ENCODE assay signal across 12 cellular contexts in genomic region chr6:75268121-75268987, GRCh38. TPM values are rescaled to one million over a fixed set of nuclear protein-coding genes. Genes with fewer than 3 reads are reported as not detected.
DNase-seq lines count a peak whose midpoint lies in the region; ATAC-seq, FAIRE-seq and TF ChIP-seq lines count a peak whose summit lies in the region.
"Had no signal": no experiment of that assay in that cellular context is flagged by ENCODE, and none has a peak within 500 bp of the region (broad histone marks: within the 10 kb centered on the region; RNA-seq: fewer than 3 reads in every experiment).

No MANE protein-coding gene starts in this region.

- POLR2A ChIA-PET in CD8-positive, alpha-beta T cell (lab: Charles Lee) = interaction anchor here (1.0 to 1.4 kb wide), 3 partner anchors 11 to 24 kb away, joined by 3 to 6 read pairs (median 3); no protein-coding TSS in a partner anchor

- no peak overlapping the region for H3K4me3 ChIP-seq in CD8-positive, alpha-beta T cell (ENCODE audit: low read depth, low read length)
- H3K4me3 ChIP-seq in H7 (ENCODE audit: insufficient read depth, low read depth, low read length) = no peak overlapping the region
- H3K4me3 ChIP-seq: coronary artery had no signal

- peaks cover 20% of the 10 kb centered on the region for H3K4me1 ChIP-seq in CD8-positive, alpha-beta T cell (ENCODE audit: insufficient read depth, low read length)

- H3K4me1 Mint-ChIP-seq in CD8-positive, alpha-beta T cell (ENCODE audit: low read depth) = peaks cover 53% of the 10 kb centered on the region
- peaks cover 70% of the 10 kb centered on the region for H3K4me1 Mint-ChIP-seq in brain
- H3K4me1 Mint-ChIP-seq in memory B cell = peaks cover 15% of the 10 kb centered on the region

- H3K4me3 Mint-ChIP-seq in CD8-positive, alpha-beta T cell = no peak overlapping the region
- H3K4me3 Mint-ChIP-seq in brain = peak overlapping the region in 2 of 5 experiments; percentile 12 to 61
- H3K4me3 Mint-ChIP-seq in memory B cell = no peak overlapping the region

- H3K9me3 ChIP-seq in CD8-positive, alpha-beta T cell (ENCODE audit: low read length) = no peaks in the 10 kb centered on the region

- no peak overlapping the region for H3K27ac ChIP-seq in CD8-positive, alpha-beta T cell (ENCODE audit: low read depth, low read length)
- H3K27ac ChIP-seq: coronary artery had no signal

- H3K27ac Mint-ChIP-seq in CD8-positive, alpha-beta T cell = peak overlapping the region; percentile 70
- peak overlapping the region in 4 of 5 experiments; percentile 7 to 89 (median 51) for H3K27ac Mint-ChIP-seq in brain
- peak overlapping the region; percentile 6 for H3K27ac Mint-ChIP-seq in memory B cell

- CTCF ChIA-PET in CD8-positive, alpha-beta T cell (lab: Charles Lee) = interaction anchor here (0.7 to 3.8 kb wide), 5 partner anchors 10 to 259 kb away, joined by 3 to 25 read pairs (median 3); no protein-coding TSS in a partner anchor

- intact Hi-C loops in CD8-positive, alpha-beta T cell (cut with DNase I, micrococcal nuclease) = loop anchor here (1.0 to 10.0 kb wide), 3 partner anchors 16 to 279 kb away; partner anchors contain the start of gene TMEM30A (in 1 of the 2)

- FAIRE-seq in urothelium cell line (lab: Jason Lieb, UNC) = no peak

- DNase-seq in CD8-positive, alpha-beta T cell = no peak
- peak; percentile 28 for DNase-seq in H7
- DNase-seq in memory B cell (ENCODE audit: low spot score in 2 of 2) = no peak
- no peak for DNase-seq in urothelium cell line (ENCODE audit: low spot score)
- DNase-seq: activated CD4-positive, alpha-beta T cell treated with anti-CD3 and anti-CD28 coated beads, Interleukin-2, amount 50 U/mL, for 1 hour; GDM1; stimulated activated CD4-positive, alpha-beta T cell treated with anti-CD3 and anti-CD28 coated beads, Interleukin-4, amount 100 ng/mL, for 1 hour had no signal

- peaks cover 34% of the 10 kb centered on the region for H3K36me3 Mint-ChIP-seq in CD8-positive, alpha-beta T cell
- H3K36me3 Mint-ChIP-seq in brain = peaks cover 32% of the 10 kb centered on the region
- H3K36me3 Mint-ChIP-seq in memory B cell = peaks cover 13% of the 10 kb centered on the region

- ATAC-seq in CD8-positive, alpha-beta T cell = no peak
- no peak for ATAC-seq in memory B cell (ENCODE audit: low read depth)
- ATAC-seq in GM18873 (IDR thresholded peaks at IDR 0.05; ENCODE audit: low FRiP score, unreplicated experiment) = no peak
- ATAC-seq in GM19455 (IDR thresholded peaks at IDR 0.05; ENCODE audit: unreplicated experiment) = no peak
- ATAC-seq in GM18870 (IDR thresholded peaks at IDR 0.05; ENCODE audit: unreplicated experiment) = no peak

- H3K27me3 Mint-ChIP-seq in CD8-positive, alpha-beta T cell (ENCODE audit: low read depth) = no peaks in the 10 kb centered on the region
- H3K27me3 Mint-ChIP-seq in brain (no peaks in the 10 kb centered on the region), memory B cell (no peaks in the 10 kb centered on the region)

- H3K36me3 ChIP-seq in CD8-positive, alpha-beta T cell (ENCODE audit: insufficient read depth, low read length) = peaks cover 6% of the 10 kb centered on the region
- peaks cover 4% of the 10 kb centered on the region for H3K36me3 ChIP-seq in H7 (replicated peaks; ENCODE audit: control insufficient read depth, insufficient read depth, low read length)

- no peaks in the 10 kb centered on the region for H3K27me3 ChIP-seq in CD8-positive, alpha-beta T cell (ENCODE audit: insufficient read depth, low read length)
- H3K27me3 ChIP-seq in H7 (ENCODE audit: control insufficient read depth, insufficient read depth, low read length) = no peaks in the 10 kb centered on the region

- TF ChIP-seq CTCF in CD8-positive, alpha-beta T cell (IDR thresholded peaks at IDR 0.05) = no peak
- TF ChIP-seq CTCF in brain (conservative IDR thresholded peaks at IDR 0.05) = no peak

- no peaks in the 10 kb centered on the region for H3K9me3 Mint-ChIP-seq in CD8-positive, alpha-beta T cell
- H3K9me3 Mint-ChIP-seq in brain (peaks cover 0 to 2% (median 0%) of the 10 kb centered on the region in 5 experiments), memory B cell (no peaks in the 10 kb centered on the region)

RNA-seq across cellular contexts. Expression of gene TMEM30A, which starts 16.2 kb away (rescaled TPM):
- 10 to 100 TPM; 19.4 to 27.1 TPM for total RNA-seq in CD8-positive, alpha-beta T cell
- 33.0 and 45.1 TPM in 2 replicates for total RNA-seq in H7 (2014; rRNA removed; shearing (Covaris generic))
- polyA plus RNA-seq in brain (ENCODE audit: insufficient read depth, low read depth, low replicate concordance) = 56.7 TPM

RNA-seq across cellular contexts. Expression of gene COX7A2, which starts 24.8 kb away (rescaled TPM):
- 100 to 1,000 TPM; 221 to 229 TPM for total RNA-seq in CD8-positive, alpha-beta T cell
- total RNA-seq in H7 (2014; rRNA removed; shearing (Covaris generic)) = 282 and 292 TPM in 2 replicates
- 701 TPM for polyA plus RNA-seq in brain (ENCODE audit: insufficient read depth, low read depth, low replicate concordance)

Comparison
In these comparisons a context has a peak if more than half of its experiments do, and no peak if none do; other contexts are left out.
1. H3K27ac Mint-ChIP-seq: peak in every context shown above with its lines; median percentile 70 in CD8-positive, alpha-beta T cell; 51 in brain; 6 in memory B cell.